In genomic region chr11:94059065-94059464, GRCh38 we compare ENCODE assay signal across 32 cellular contexts. TPM values are rescaled to one million over a fixed set of nuclear protein-coding genes. Genes with fewer than 3 reads are reported as not detected.
"Had no signal": no experiment of that assay in that cellular context is flagged by ENCODE, and none has a peak within 500 bp of the region (broad histone marks: within the 10 kb centered on the region; RNA-seq: fewer than 3 reads in every experiment).

No MANE protein-coding gene starts in this region.

- ATAC-seq: effector memory CD8-positive, alpha-beta T cell; esophagus mucosa; gastrocnemius medialis; heart right ventricle; left cardiac atrium; left lung; left ventricle myocardium superior; lower lobe of right lung; mucosa of descending colon had no signal

- H3K27me3 ChIP-seq: colonic mucosa, gastrocnemius medialis, left lung had no signal

- H3K36me3 ChIP-seq: colonic mucosa, esophagus squamous epithelium, gastrocnemius medialis, heart right ventricle, left lung, lower lobe of right lung had no signal

- H3K27ac ChIP-seq: colonic mucosa, epithelial cell of prostate, esophagus squamous epithelium, gastrocnemius medialis, heart right ventricle, left lung, lower lobe of right lung had no signal

- H3K4me3 ChIP-seq: colonic mucosa, esophagus squamous epithelium, gastrocnemius medialis, heart right ventricle, left lung, lower lobe of right lung, mucosa of descending colon had no signal

- DNase-seq: colonic mucosa; cortex of kidney; effector CD8-positive, alpha-beta T cell; effector memory CD8-positive, alpha-beta T cell; endodermal cell; erythroblast; esophagus squamous epithelium; foreskin fibroblast; foreskin melanocyte; gastrocnemius medialis; glutamatergic neuron; head of caudate nucleus; heart right ventricle; hippocampal formation; kidney; left cardiac atrium; left lung; left ventricle myocardium superior; lower lobe of right lung; mesenchymal stem cell; mucosa of descending colon; naive B cell had no signal

- FAIRE-seq: endometrium, islet of Langerhans, kidney had no signal

- H3K4me1 ChIP-seq: colonic mucosa, esophagus squamous epithelium, gastrocnemius medialis, heart right ventricle, left lung, lower lobe of right lung had no signal

- H3K9me3 ChIP-seq: colonic mucosa, esophagus squamous epithelium, gastrocnemius medialis, left lung, lower lobe of right lung, mucosa of descending colon had no signal

RNA-seq across cellular contexts. Expression of gene HEPHL1, which starts 37.9 kb away (rescaled TPM):
- total RNA-seq: colonic mucosa, dermis microvascular lymphatic vessel endothelial cell, endodermal cell, gastrocnemius medialis, glomerular endothelial cell, heart right ventricle, kidney, left cardiac atrium, left lung, left ventricle myocardium superior, lower lobe of right lung, lung microvascular endothelial cell, mesenteric fat pad, mesothelial cell of epicardium, myocyte had no signal
- polyA plus RNA-seq: heart right ventricle had no signal
